Comparison of ENCODE assay signal across 1 cellular context in genomic region chr4:105708376-105709080, GRCh38.
TF ChIP-seq lines count a peak whose summit lies in the region.

Gene GSTCD, plus strand, starts transcription at chr4:105708784. Its CDS starts 8,830 bp downstream, at chr4:105717614.
Gene INTS12, minus strand, starts transcription at chr4:105708689. Its CDS starts 8,684 bp downstream, at chr4:105700005.

TF ChIP-seq in WTC11, 78 proteins besides CTCF, POLR2A, EP300 and RAD21 (continued from another document):
- TF ChIP-seq E2F4 (CRISPR knock-in tag; IDR thresholded peaks at IDR 0.05; ENCODE audit: borderline replicate concordance, low read depth) (no peak), USF1 (CRISPR knock-in tag; IDR thresholded peaks at IDR 0.05) (peak; percentile 64; the same call in 1 of the 2 replicates), NR1H2 (CRISPR knock-in tag; IDR thresholded peaks at IDR 0.05) (peak; percentile 34; the same call in 1 of the 2 replicates), ESRRA (CRISPR knock-in tag; IDR thresholded peaks at IDR 0.05; ENCODE audit: borderline replicate concordance) (peak; percentile 57; the same call in 1 of the 2 replicates), PRDM15 (CRISPR knock-in tag; IDR thresholded peaks at IDR 0.05) (no peak), ZNF263 (CRISPR knock-in tag; IDR thresholded peaks at IDR 0.05; ENCODE audit: low read depth) (no peak), HMGXB4 (CRISPR knock-in tag; IDR thresholded peaks at IDR 0.05) (peak; percentile 89; the same call in 1 of the 2 replicates), ARID4B (CRISPR knock-in tag; IDR thresholded peaks at IDR 0.05; ENCODE audit: borderline replicate concordance) (peak; percentile 93; the same call in 1 of the 2 replicates), CREM (CRISPR knock-in tag; IDR thresholded peaks at IDR 0.05) (peak; percentile 98), SMAD4 (CRISPR knock-in tag; IDR thresholded peaks at IDR 0.05) (no peak), ZNF232 (CRISPR knock-in tag; IDR thresholded peaks at IDR 0.05) (peak; percentile 76; the same call in 1 of the 2 replicates), SP1 (CRISPR knock-in tag; conservative IDR thresholded peaks at IDR 0.05) (peak; percentile 96), STAT6 (CRISPR knock-in tag; conservative IDR thresholded peaks at IDR 0.05; ENCODE audit: low read depth) (0 out of 2 replicates have a peak, but pooled peaks have one; percentile 79), SOX15 (CRISPR knock-in tag; IDR thresholded peaks at IDR 0.05) (no peak), RORB (CRISPR knock-in tag; IDR thresholded peaks at IDR 0.05) (no peak), ZBTB21 (CRISPR knock-in tag; IDR thresholded peaks at IDR 0.05; ENCODE audit: borderline replicate concordance) (peak; percentile 96), ZSCAN18 (CRISPR knock-in tag; IDR thresholded peaks at IDR 0.05) (no peak), ATF3 (CRISPR knock-in tag; conservative IDR thresholded peaks at IDR 0.05) (no peak), ZNF671 (CRISPR knock-in tag; IDR thresholded peaks at IDR 0.05) (no peak), KAT7 (CRISPR knock-in tag; IDR thresholded peaks at IDR 0.05; ENCODE audit: borderline replicate concordance) (peak; percentile 83; the same call in 1 of the 2 replicates), ZNF532 (CRISPR knock-in tag; IDR thresholded peaks at IDR 0.05; ENCODE audit: borderline replicate concordance) (no peak), ELF4 (CRISPR knock-in tag; IDR thresholded peaks at IDR 0.05; ENCODE audit: low read depth) (no peak), FOXJ3 (CRISPR knock-in tag; IDR thresholded peaks at IDR 0.05; ENCODE audit: borderline replicate concordance) (peak; percentile 78; the same call in 1 of the 2 replicates), TEAD4 (CRISPR knock-in tag; IDR thresholded peaks at IDR 0.05) (no peak), GRHL2 (CRISPR knock-in tag; IDR thresholded peaks at IDR 0.05; ENCODE audit: insufficient replicate concordance, severe bottlenecking) (no peak)
